Comparison of ENCODE assay signal across 21 cellular contexts in genomic region chr10:28542728-28543127, GRCh38. TPM values are rescaled to one million over a fixed set of nuclear protein-coding genes. Genes with fewer than 3 reads are reported as not detected.
DNase-seq lines count a peak whose midpoint lies in the region; ATAC-seq, FAIRE-seq and TF ChIP-seq lines count a peak whose summit lies in the region.
"Had no signal": no experiment of that assay in that cellular context is flagged by ENCODE, and none has a peak within 500 bp of the region (broad histone marks: within the 10 kb centered on the region; RNA-seq: fewer than 3 reads in every experiment).

No MANE protein-coding gene starts in this region.

- no peak for DNase-seq in activated CD8-positive, alpha-beta T cell treated with anti-CD3 and anti-CD28 coated beads, Interleukin-2, amount 10 ng/mL, durations not matched to agents 7 days and 5 days
- no peak for DNase-seq in activated CD8-positive, alpha-beta T cell treated with anti-CD3 and anti-CD28 coated beads for 36 hours
- DNase-seq in D721Med (ENCODE audit: insufficient read length, low spot score) = no peak
- no peak for DNase-seq in activated naive CD8-positive, alpha-beta T cell treated with anti-CD3 and anti-CD28 coated beads for 36 hours
- DNase-seq in pancreas = no peak
- no peak for DNase-seq in GM19238 (ENCODE audit: insufficient read length, low spot score)
- DNase-seq: Calu3; CD8-positive, alpha-beta T cell; DMS53; H7; HFFc6; KBM-7; NCI-H1417 treated with DMSO at 0.1 percent for 48 hours; NCI-H187 treated with DMSO at 0.1 percent for 48 hours; NCI-H226; NCI-H524; SJCRH30 had no signal

- H3K9me3 ChIP-seq in neutrophil (no peaks in the 10 kb centered on the region), pancreas (no peaks in the 10 kb centered on the region)
- H3K9me3 ChIP-seq: SJCRH30 had no signal

- H3K4me3 Mint-ChIP-seq in activated CD8-positive, alpha-beta T cell treated with anti-CD3 and anti-CD28 coated beads, Interleukin-2, amount 10 ng/mL, durations not matched to agents 7 days and 5 days = no peak overlapping the region
- no peak overlapping the region for H3K4me3 Mint-ChIP-seq in activated CD8-positive, alpha-beta T cell treated with anti-CD3 and anti-CD28 coated beads for 36 hours
- H3K4me3 Mint-ChIP-seq in activated naive CD8-positive, alpha-beta T cell treated with anti-CD3 and anti-CD28 coated beads for 36 hours = no peak overlapping the region
- H3K4me3 Mint-ChIP-seq: CD8-positive, alpha-beta T cell; HFFc6 had no signal

- H3K36me3 ChIP-seq in neutrophil = peaks cover 77% of the 10 kb centered on the region
- peaks cover 0 to 13% (median 6%) of the 10 kb centered on the region in 3 donors for H3K36me3 ChIP-seq in pancreas

- H3K4me1 ChIP-seq in neutrophil (ENCODE audit: control insufficient read depth in 1 of 2, insufficient read depth in 1 of 2, low read depth in 1 of 2, low read length in 1 of 2) (peaks cover 0 to 5% of the 10 kb centered on the region in 2 experiments), pancreas (peaks cover 4 to 21% (median 6%) of the 10 kb centered on the region in 3 donors)
- H3K4me1 ChIP-seq: SJCRH30 had no signal

- H3K27me3 Mint-ChIP-seq in activated CD8-positive, alpha-beta T cell treated with anti-CD3 and anti-CD28 coated beads, Interleukin-2, amount 10 ng/mL, durations not matched to agents 7 days and 5 days (ENCODE audit: low read depth) = no peaks in the 10 kb centered on the region
- H3K27me3 Mint-ChIP-seq in activated CD8-positive, alpha-beta T cell treated with anti-CD3 and anti-CD28 coated beads for 36 hours = no peaks in the 10 kb centered on the region
- H3K27me3 Mint-ChIP-seq in activated naive CD8-positive, alpha-beta T cell treated with anti-CD3 and anti-CD28 coated beads for 36 hours = no peaks in the 10 kb centered on the region

- peak; percentile 29 for FAIRE-seq in D721Med (lab: Jason Lieb, UNC)
- FAIRE-seq in pancreas (lab: Jason Lieb, UNC) = no peak
- FAIRE-seq: A204.1 had no signal

- CTCF ChIA-PET in activated CD8-positive, alpha-beta T cell treated with anti-CD3 and anti-CD28 coated beads, Interleukin-2, amount 10 ng/mL, durations not matched to agents 7 days and 5 days (lab: Charles Lee) = interaction anchor here (0.9 to 1.5 kb wide), 2 partner anchors 8 to 16 kb away, joined by 4 to 5 read pairs; no protein-coding TSS in a partner anchor
- CTCF ChIA-PET in activated CD8-positive, alpha-beta T cell treated with anti-CD3 and anti-CD28 coated beads for 36 hours (lab: Charles Lee) = interaction anchor here (1.5 kb wide), 1 partner anchor 8 kb away, joined by 4 read pairs; no protein-coding TSS in a partner anchor

- H3K27ac ChIP-seq in neutrophil = peak overlapping the region; percentile 39
- H3K27ac ChIP-seq in pancreas = no peak overlapping the region
- H3K27ac ChIP-seq: SJCRH30 had no signal

- peaks cover 54% of the 10 kb centered on the region for H3K4me1 Mint-ChIP-seq in activated CD8-positive, alpha-beta T cell treated with anti-CD3 and anti-CD28 coated beads, Interleukin-2, amount 10 ng/mL, durations not matched to agents 7 days and 5 days (ENCODE audit: low read depth)
- H3K4me1 Mint-ChIP-seq in activated CD8-positive, alpha-beta T cell treated with anti-CD3 and anti-CD28 coated beads for 36 hours (ENCODE audit: low read depth) = peaks cover 60% of the 10 kb centered on the region
- peaks cover 48% of the 10 kb centered on the region for H3K4me1 Mint-ChIP-seq in activated naive CD8-positive, alpha-beta T cell treated with anti-CD3 and anti-CD28 coated beads for 36 hours

- intact Hi-C loops in activated CD8-positive, alpha-beta T cell treated with anti-CD3 and anti-CD28 coated beads for 36 hours (cut with micrococcal nuclease) = no loop called here
- intact Hi-C loops in pancreas (cut with DNase I) = loop anchor here in 1 of 3 donors (10.0 kb wide), 1 partner anchor 52 kb away; no protein-coding TSS in a partner anchor

- H3K27ac Mint-ChIP-seq in activated CD8-positive, alpha-beta T cell treated with anti-CD3 and anti-CD28 coated beads, Interleukin-2, amount 10 ng/mL, durations not matched to agents 7 days and 5 days = peak overlapping the region; percentile 28
- no peak overlapping the region for H3K27ac Mint-ChIP-seq in activated CD8-positive, alpha-beta T cell treated with anti-CD3 and anti-CD28 coated beads for 36 hours
- peak overlapping the region; percentile 69 for H3K27ac Mint-ChIP-seq in activated naive CD8-positive, alpha-beta T cell treated with anti-CD3 and anti-CD28 coated beads for 36 hours
- H3K27ac Mint-ChIP-seq: CD8-positive, alpha-beta T cell; HFFc6 had no signal

- H3K27me3 ChIP-seq in neutrophil (no peaks in the 10 kb centered on the region), pancreas (no peaks in the 10 kb centered on the region)
- H3K27me3 ChIP-seq: SJCRH30 had no signal

- POLR2A ChIA-PET in activated CD8-positive, alpha-beta T cell treated with anti-CD3 and anti-CD28 coated beads, Interleukin-2, amount 10 ng/mL, durations not matched to agents 7 days and 5 days (lab: Charles Lee) = interaction anchor here (5.7 kb wide), 1 partner anchor 9 kb away, joined by 23 read pairs; the partner anchor contains the start of gene WAC
- POLR2A ChIA-PET in activated CD8-positive, alpha-beta T cell treated with anti-CD3 and anti-CD28 coated beads for 36 hours (lab: Charles Lee) = interaction anchor here (1.1 kb wide), 1 partner anchor 9 kb away, joined by 3 read pairs; no protein-coding TSS in a partner anchor

- H3K4me3 ChIP-seq in neutrophil (ENCODE audit: low read depth in 1 of 2, low read length in 1 of 2) = no peak overlapping the region
- H3K4me3 ChIP-seq in pancreas = no peak overlapping the region
- H3K4me3 ChIP-seq: SJCRH30 had no signal

- H3K36me3 Mint-ChIP-seq in activated CD8-positive, alpha-beta T cell treated with anti-CD3 and anti-CD28 coated beads, Interleukin-2, amount 10 ng/mL, durations not matched to agents 7 days and 5 days (ENCODE audit: low read depth) = peaks cover 59% of the 10 kb centered on the region
- H3K36me3 Mint-ChIP-seq in activated CD8-positive, alpha-beta T cell treated with anti-CD3 and anti-CD28 coated beads for 36 hours (ENCODE audit: low read depth) = peaks cover 58% of the 10 kb centered on the region
- peaks cover 37% of the 10 kb centered on the region for H3K36me3 Mint-ChIP-seq in activated naive CD8-positive, alpha-beta T cell treated with anti-CD3 and anti-CD28 coated beads for 36 hours

- TF ChIP-seq CTCF in activated CD8-positive, alpha-beta T cell treated with anti-CD3 and anti-CD28 coated beads for 36 hours (IDR thresholded peaks at IDR 0.05) = no peak
- TF ChIP-seq CTCF in D721Med (IDR thresholded peaks at IDR 0.05; ENCODE audit: insufficient read depth, missing control alignments) (no peak), neutrophil (IDR thresholded peaks at IDR 0.05) (no peak), pancreas (IDR thresholded peaks at IDR 0.05) (no peak)

- H3K9me3 Mint-ChIP-seq in activated CD8-positive, alpha-beta T cell treated with anti-CD3 and anti-CD28 coated beads, Interleukin-2, amount 10 ng/mL, durations not matched to agents 7 days and 5 days (ENCODE audit: insufficient read depth) = no peaks in the 10 kb centered on the region
- H3K9me3 Mint-ChIP-seq in activated CD8-positive, alpha-beta T cell treated with anti-CD3 and anti-CD28 coated beads for 36 hours = no peaks in the 10 kb centered on the region
- H3K9me3 Mint-ChIP-seq in activated naive CD8-positive, alpha-beta T cell treated with anti-CD3 and anti-CD28 coated beads for 36 hours = no peaks in the 10 kb centered on the region
- H3K9me3 Mint-ChIP-seq: CD8-positive, alpha-beta T cell; HFFc6 had no signal

- ATAC-seq in activated CD8-positive, alpha-beta T cell treated with anti-CD3 and anti-CD28 coated beads, Interleukin-2, amount 10 ng/mL, durations not matched to agents 7 days and 5 days = no peak
- no peak for ATAC-seq in activated CD8-positive, alpha-beta T cell treated with anti-CD3 and anti-CD28 coated beads for 36 hours
- ATAC-seq in pancreas = no peak
- no peak for ATAC-seq in HG02884 (IDR thresholded peaks at IDR 0.05; ENCODE audit: unreplicated experiment)
- ATAC-seq: CD8-positive, alpha-beta T cell; Panc1 had no signal

RNA-seq across cellular contexts. Expression of gene WAC, which starts 9.8 kb away (rescaled TPM):
- 100 to 1,000 TPM; 126 to 131 TPM for total RNA-seq in activated CD8-positive, alpha-beta T cell treated with anti-CD3 and anti-CD28 coated beads, Interleukin-2, amount 10 ng/mL, durations not matched to agents 7 days and 5 days
- 100 to 1,000 TPM in 1 of 2 experiments, 10 to 100 TPM in 1; 95.2 to 102 TPM for total RNA-seq in activated CD8-positive, alpha-beta T cell treated with anti-CD3 and anti-CD28 coated beads for 36 hours
- total RNA-seq in activated naive CD8-positive, alpha-beta T cell treated with anti-CD3 and anti-CD28 coated beads for 36 hours = 100 to 1,000 TPM; 123 to 126 TPM
- total RNA-seq in pancreas = 10 to 100 TPM; 41.6 to 70.5 (median 45.9) TPM
- 10 to 100 TPM; 17.4 to 34.3 TPM for polyA plus RNA-seq in pancreas
